ENCODE assay signal across 9 cellular contexts in genomic region chr17:7850970-7851437, GRCh38. TPM values are rescaled to one million over a fixed set of nuclear protein-coding genes. Genes with fewer than 3 reads are reported as not detected.
DNase-seq lines count a peak whose midpoint lies in the region; ATAC-seq, FAIRE-seq and TF ChIP-seq lines count a peak whose summit lies in the region.
"Had no signal": no experiment of that assay in that cellular context is flagged by ENCODE, and none has a peak within 500 bp of the region (broad histone marks: within the 10 kb centered on the region; RNA-seq: fewer than 3 reads in every experiment).

No MANE protein-coding gene starts in this region.

- peaks cover 31% of the 10 kb centered on the region for H4K20me1 ChIP-seq in IMR-90 (ENCODE audit: insufficient read depth, low read length)
- peaks cover 44% of the 10 kb centered on the region for H4K20me1 ChIP-seq in astrocyte (ENCODE audit: insufficient read depth, low read length)

- no peak overlapping the region for H4K8ac ChIP-seq in IMR-90 (ENCODE audit: low read depth in 2 of 2, low read length in 2 of 2)

- H3K14ac ChIP-seq in IMR-90 (replicated peaks; ENCODE audit: low read depth, low read length), result no peak overlapping the region

- H3K79me2 ChIP-seq in astrocyte (ENCODE audit: insufficient read depth, low read length), result peaks cover 13% of the 10 kb centered on the region

- BruUV-seq in IMR-90 (replicated peaks; lab: Mats Ljungman, UMichigan), result no TSS peak

- H3K9me1 ChIP-seq in IMR-90 (ENCODE audit: insufficient read depth, low read length), result no peaks in the 10 kb centered on the region

- H3K4ac ChIP-seq in IMR-90 (ENCODE audit: low read depth, low read length), result no peak overlapping the region

- peaks cover 14 to 39% of the 10 kb centered on the region in 2 experiments for H3K79me1 ChIP-seq in IMR-90 (ENCODE audit: low read depth in 1 of 2, low read length in 2 of 2)

- FAIRE-seq in astrocyte (lab: Jason Lieb, UNC), result no peak

- H2AFZ ChIP-seq in IMR-90 (replicated peaks; ENCODE audit: low read length, poor library complexity), result no peak overlapping the region
- no peak overlapping the region for H2AFZ ChIP-seq in astrocyte (ENCODE audit: low read depth, low read length)

- no peak overlapping the region for H2BK20ac ChIP-seq in IMR-90 (ENCODE audit: low read depth, low read length)

- peaks cover 15% of the 10 kb centered on the region for H3K4me1 Mint-ChIP-seq in astrocyte (ENCODE audit: low read depth, unreplicated experiment)
- peaks cover 10% of the 10 kb centered on the region for H3K4me1 Mint-ChIP-seq in neural crest cell

- no peak overlapping the region for H2BK120ac ChIP-seq in IMR-90 (ENCODE audit: low read depth, low read length)

- no peak for TF ChIP-seq POLR2A in IMR-90 (IDR thresholded peaks at IDR 0.05; ENCODE audit: low read depth, low read length)

- H3K4me3 ChIP-seq in GM12864 (ENCODE audit: low read depth, low read length) (peak overlapping the region; percentile 53), IMR-90 (ENCODE audit: insufficient read depth, low read depth, low read length) (no peak overlapping the region), astrocyte (ENCODE audit: insufficient read depth, low read depth, low read length) (no peak overlapping the region)

- dilution Hi-C loops in IMR-90 (cut with HindIII; ENCODE audit: low sequenced_read_pairs, unreplicated experiment), result no loop called here

- H4K91ac ChIP-seq in IMR-90 (ENCODE audit: insufficient read depth, low read depth, low read length), result no peak overlapping the region

- in situ Hi-C loops in IMR-90 (cut with MboI; ENCODE audit: low sequenced_read_pairs), result no loop called here

- DNase-seq in GM12864 (ENCODE audit: low read depth) (no peak), IMR-90 (no peak), astrocyte (ENCODE audit: low read depth) (no peak), neural crest cell (ENCODE audit: low read depth, low spot score) (no peak), C1 segment of cervical spinal cord (lab: John Stamatoyannopoulos, UW) (no peak), NCI-H748 (lab: John Stamatoyannopoulos, UW; ENCODE audit: unreplicated experiment) (no peak), hippocampal formation (lab: John Stamatoyannopoulos, UW) (no peak)

- no peak for TF ChIP-seq RAD21 in IMR-90 (IDR thresholded peaks at IDR 0.05; ENCODE audit: low read length)

- H3K23ac ChIP-seq in IMR-90 (ENCODE audit: low read depth, low read length), result no peak overlapping the region

- no peak overlapping the region for H3K18ac ChIP-seq in IMR-90 (ENCODE audit: low read depth, low read length)

- intact Hi-C loops in IMR-90 (cut with micrococcal nuclease), result loop anchor here (1.0 kb wide), 2 partner anchors 16 to 29 kb away; no protein-coding TSS in a partner anchor

- H2AK5ac ChIP-seq in IMR-90 (ENCODE audit: low read depth, low read length), result peak overlapping the region; percentile 53; the same call in 1 of the 2 replicates

- ATAC-seq in IMR-90 (ENCODE audit: low read depth) (no peak), GM19328 (IDR thresholded peaks at IDR 0.05; ENCODE audit: unreplicated experiment) (no peak)

- no peak overlapping the region for H2BK5ac ChIP-seq in IMR-90 (ENCODE audit: low read depth, low read length, poor library complexity, severe bottlenecking)

- no peak overlapping the region for H3K27ac ChIP-seq in IMR-90 (ENCODE audit: insufficient read depth, low read length)
- no peak overlapping the region for H3K27ac ChIP-seq in astrocyte (ENCODE audit: low read depth, low read length)

- H3K36me3 ChIP-seq in IMR-90 (ENCODE audit: control insufficient read depth, insufficient read depth, low read length) (peaks cover 64% of the 10 kb centered on the region), astrocyte (ENCODE audit: insufficient read depth, low read length) (peaks cover 11% of the 10 kb centered on the region)

- H3K27ac Mint-ChIP-seq in astrocyte (ENCODE audit: unreplicated experiment) (no peak overlapping the region), neural crest cell (ENCODE audit: unreplicated experiment) (no peak overlapping the region)

- WGBS in IMR-90 (ENCODE audit: extremely low coverage in 2 of 2, insufficient read length in 1 of 2), 2 experiments, result 90% methylated on average over 4 of the region's 13 CpGs; no CpG with 5 or more reads in 1 of the 2 experiments

- H4K5ac ChIP-seq in IMR-90 (ENCODE audit: low read depth, low read length), result no peak overlapping the region

- peak overlapping the region; percentile 85 for H2AK9ac ChIP-seq in IMR-90 (replicated peaks; ENCODE audit: low read depth, low read length, poor library complexity)

- H3K9me3 ChIP-seq in IMR-90 (ENCODE audit: control insufficient read depth, insufficient read depth, low read length) (no peaks in the 10 kb centered on the region), astrocyte (ENCODE audit: insufficient read depth, low read depth, low read length) (no peaks in the 10 kb centered on the region)
- H3K9me3 ChIP-seq: left lung had no signal

- no peak overlapping the region for H2BK15ac ChIP-seq in IMR-90 (ENCODE audit: low read depth, low read length)

- H3K9me3 Mint-ChIP-seq in astrocyte (ENCODE audit: unreplicated experiment) (no peaks in the 10 kb centered on the region), neural crest cell (no peaks in the 10 kb centered on the region)

- H3K4me1 ChIP-seq in IMR-90 (ENCODE audit: control insufficient read depth, insufficient read depth, low read length), result peaks cover 9% of the 10 kb centered on the region
- peaks cover 16% of the 10 kb centered on the region for H3K4me1 ChIP-seq in astrocyte (ENCODE audit: insufficient read depth, low read length)

- peaks cover 24% of the 10 kb centered on the region for H3K36me3 Mint-ChIP-seq in astrocyte (ENCODE audit: low read depth, unreplicated experiment)
- peaks cover 7% of the 10 kb centered on the region for H3K36me3 Mint-ChIP-seq in neural crest cell (ENCODE audit: low read depth)

- no peaks in the 10 kb centered on the region for H3K27me3 ChIP-seq in IMR-90 (ENCODE audit: control insufficient read depth, insufficient read depth, low read length)
- H3K27me3 ChIP-seq in astrocyte (ENCODE audit: insufficient read depth, low read length), result no peaks in the 10 kb centered on the region
- H3K27me3 ChIP-seq: left lung had no signal

- H3K4me2 ChIP-seq in IMR-90 (ENCODE audit: low read depth, low read length), result no peak overlapping the region
- H3K4me2 ChIP-seq in astrocyte (ENCODE audit: low read length), result no peak overlapping the region

- TF ChIP-seq CTCF in GM12864 (IDR thresholded peaks at IDR 0.05; ENCODE audit: low read depth, low read length, missing control alignments) (no peak), IMR-90 (conservative IDR thresholded peaks at IDR 0.05; ENCODE audit: low read depth, low read length) (no peak), astrocyte (IDR thresholded peaks at IDR 0.05; ENCODE audit: insufficient read depth, low read depth, low read length) (no peak), neural crest cell (conservative IDR thresholded peaks at IDR 0.05) (no peak)

- POLR2A ChIA-PET in IMR-90 (lab: Charles Lee; ENCODE audit: unreplicated experiment), result no interaction called here

- no peaks in the 10 kb centered on the region for H3K27me3 Mint-ChIP-seq in astrocyte (ENCODE audit: low read depth, unreplicated experiment)
- peaks cover 8% of the 10 kb centered on the region for H3K27me3 Mint-ChIP-seq in neural crest cell (ENCODE audit: low read depth)

- H3K9ac ChIP-seq in IMR-90 (ENCODE audit: low read depth, low read length), result no peak overlapping the region
- no peak overlapping the region for H3K9ac ChIP-seq in astrocyte (ENCODE audit: low read length)

- H3K4me3 Mint-ChIP-seq in astrocyte (ENCODE audit: unreplicated experiment), result peak overlapping the region; percentile 57
- H3K4me3 Mint-ChIP-seq in neural crest cell, result peak overlapping the region; percentile 59

- H3K56ac ChIP-seq in IMR-90 (ENCODE audit: extremely low read depth, insufficient read depth, low read length), result no peak overlapping the region

- CTCF ChIA-PET in IMR-90 (lab: Yijun Ruan, JAX), result interaction anchor here (0.6 to 1.2 kb wide), 2 partner anchors 12 to 41 kb away, joined by 3 read pairs; no protein-coding TSS in a partner anchor

TF ChIP-seq in IMR-90, 13 proteins besides CTCF, POLR2A, EP300 and RAD21 (continues in another document):
- TF ChIP-seq CHD1 (IDR thresholded peaks at IDR 0.05; ENCODE audit: low read depth, low read length) (no peak), NFE2L2 (IDR thresholded peaks at IDR 0.05; ENCODE audit: low read depth, low read length) (no peak), SMC3 (IDR thresholded peaks at IDR 0.05; ENCODE audit: low read depth, low read length) (no peak), FOS (IDR thresholded peaks at IDR 0.05; ENCODE audit: low read depth, low read length) (no peak), RFX5 (IDR thresholded peaks at IDR 0.05; ENCODE audit: low read depth, low read length) (no peak), MAFK (IDR thresholded peaks at IDR 0.05; ENCODE audit: low read depth, low read length) (no peak)

RNA-seq across cellular contexts. Expression of gene TMEM88, which starts 3.9 kb away (rescaled TPM):
- not detected in 2 replicates for total RNA-seq in IMR-90 (2012; rRNA removed)
- 1.9 and 2.1 TPM in 2 replicates for polyA plus RNA-seq in IMR-90 (2012; rRNA removed)
- polyA plus RNA-seq in IMR-90 (2012; cell fraction: cytosol; rRNA removed), result 0.63 and 0.79 TPM in 2 replicates
- polyA plus RNA-seq in IMR-90 (2012; cell fraction: nucleus; rRNA removed; ENCODE audit: low replicate concordance), result 16.9 and 24.1 TPM in 2 replicates
- total RNA-seq in astrocyte, result 25.3 and 33.7 TPM in 2 replicates
- total RNA-seq in neural crest cell, result 6.7 and 8.4 TPM in 2 replicates

RNA-seq across cellular contexts. Expression of gene NAA38, which starts 6.4 kb away (rescaled TPM):
- total RNA-seq in IMR-90 (2012; rRNA removed) (40.7 and 62.2 TPM in 2 replicates), astrocyte (56.2 and 60.2 TPM in 2 replicates), neural crest cell (83.4 and 87.2 TPM in 2 replicates)
- 76.8 and 122 TPM in 2 replicates for polyA plus RNA-seq in IMR-90 (2012; rRNA removed)
- polyA plus RNA-seq in IMR-90 (2012; cell fraction: cytosol; rRNA removed), result 125 and 183 TPM in 2 replicates
- polyA plus RNA-seq in IMR-90 (2012; cell fraction: nucleus; rRNA removed; ENCODE audit: low replicate concordance), result 34.7 and 54.0 TPM in 2 replicates

RNA-seq across cellular contexts. Expression of gene CYB5D1, which starts 6.8 kb away (rescaled TPM):
- total RNA-seq in IMR-90 (2012; rRNA removed) (10.8 and 11.1 TPM in 2 replicates), astrocyte (19.5 and 21.1 TPM in 2 replicates), neural crest cell (12.7 and 13.3 TPM in 2 replicates)
- polyA plus RNA-seq in IMR-90 (2012; rRNA removed), result 7.0 and 8.8 TPM in 2 replicates
- 3.4 and 4.3 TPM in 2 replicates for polyA plus RNA-seq in IMR-90 (2012; cell fraction: cytosol; rRNA removed)
- polyA plus RNA-seq in IMR-90 (2012; cell fraction: nucleus; rRNA removed; ENCODE audit: low replicate concordance), result 9.7 and 19.2 TPM in 2 replicates

RNA-seq across cellular contexts. Expression of gene KDM6B, which starts 17.0 kb away (rescaled TPM):
- 0.72 and 1.1 TPM in 2 replicates for total RNA-seq in IMR-90 (2012; rRNA removed)
- 3.5 and 4.5 TPM in 2 replicates for polyA plus RNA-seq in IMR-90 (2012; rRNA removed)
- 2.7 and 3.6 TPM in 2 replicates for polyA plus RNA-seq in IMR-90 (2012; cell fraction: cytosol; rRNA removed)
- 18.3 and 20.0 TPM in 2 replicates for polyA plus RNA-seq in IMR-90 (2012; cell fraction: nucleus; rRNA removed; ENCODE audit: low replicate concordance)
- 50.4 and 54.1 TPM in 2 replicates for total RNA-seq in astrocyte
- 64.8 and 70.2 TPM in 2 replicates for total RNA-seq in neural crest cell

RNA-seq across cellular contexts. Expression of gene CHD3, which starts 37.6 kb away (rescaled TPM):
- 67.2 and 78.1 TPM in 2 replicates for total RNA-seq in IMR-90 (2012; rRNA removed)
- polyA plus RNA-seq in IMR-90 (2012; rRNA removed), result 55.1 and 65.4 TPM in 2 replicates
- polyA plus RNA-seq in IMR-90 (2012; cell fraction: cytosol; rRNA removed), result 53.4 and 59.5 TPM in 2 replicates
- 202 and 231 TPM in 2 replicates for polyA plus RNA-seq in IMR-90 (2012; cell fraction: nucleus; rRNA removed; ENCODE audit: low replicate concordance)
- total RNA-seq in astrocyte, result 109 and 111 TPM in 2 replicates
- total RNA-seq in neural crest cell, result 53.3 and 59.7 TPM in 2 replicates
